27 cellular contexts compared by ENCODE assay signal in the genomic region with DNA sequence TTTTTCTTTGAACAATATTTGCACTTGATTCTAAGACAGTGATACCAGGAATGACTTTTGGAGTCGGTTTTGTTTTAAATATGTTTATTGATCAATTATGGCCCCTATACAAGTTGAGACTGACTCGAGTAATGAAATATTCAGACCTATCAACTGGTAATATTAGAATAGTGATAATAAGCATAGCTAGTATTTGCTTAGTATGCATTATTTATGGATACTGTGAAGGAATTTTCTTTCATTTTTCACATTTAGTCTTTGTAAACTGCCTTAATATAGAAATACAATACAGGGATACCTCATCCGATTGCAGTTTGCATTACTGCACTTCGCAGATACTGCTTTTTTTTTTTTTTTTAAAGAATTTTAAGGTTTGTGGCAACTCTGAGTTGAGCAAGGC.
"Had no signal": no experiment of that assay in that cellular context is flagged by ENCODE, and none has a peak within 500 bp of the region (broad histone marks: within the 10 kb centered on the region; RNA-seq: fewer than 3 reads in every experiment).

No MANE protein-coding gene starts in this region.

- H3K9me3 ChIP-seq: stomach, suprapubic skin, testis, thoracic aorta, thyroid gland, tibial artery, tibial nerve, transverse colon, upper lobe of left lung, upper lobe of right lung, uterus, vagina had no signal

- FAIRE-seq: urothelium cell line had no signal

- ATAC-seq: stimulated activated effector memory CD8-positive, alpha-beta T cell treated with anti-CD3 and anti-CD28 coated beads, Interleukin-12 subunit alpha, Interleukin-12 subunit beta, amount 100 ng/mL, for 72 hours; stimulated activated memory B cell treated with anti-CD40 and anti-IgM and Interleukin-4, amounts not matched to agents 10 μg/mL and 1 μg/mL and 100 μg/mL, for 72 hours; stimulated activated naive B cell treated with anti-CD40 and anti-IgM and Interleukin-4, amounts not matched to agents 10 μg/mL and 1 μg/mL and 100 μg/mL, for 72 hours; stimulated activated naive CD8-positive, alpha-beta T cell treated with anti-CD3 and anti-CD28 coated beads, Interleukin-15, amount 100 ng/mL, for 72 hours; stimulated activated naive CD8-positive, alpha-beta T cell treated with anti-CD3 and anti-CD28 coated beads, Interleukin-15, Interleukin-2, amounts not matched to agents 100 U/mL and 50 U/mL, for 24 hours; upper lobe of right lung had no signal

- DNase-seq: stimulated activated CD4-positive, alpha-beta T cell treated with anti-CD3 and anti-CD28 coated beads, Interleukin-2, amount 100 ng/mL, for 48 hours; stimulated activated CD4-positive, alpha-beta T cell treated with anti-CD3 and anti-CD28 coated beads, Interleukin-4, amount 100 ng/mL, for 1 hour; stimulated activated CD4-positive, alpha-beta T cell treated with anti-CD3 and anti-CD28 coated beads, Interleukin-4, amount 100 ng/mL, for 24 hours; stimulated activated CD4-positive, alpha-beta T cell treated with anti-CD3 and anti-CD28 coated beads, Interleukin-4, amount 100 ng/mL, for 4 hours; stimulated activated CD8-positive, alpha-beta memory T cell treated with anti-CD3 and anti-CD28 coated beads, Interleukin-4, amount 100 ng/mL, for 48 hours; stimulated activated naive B cell treated with anti-CD40 and anti-IgM and Interleukin-4, amounts not matched to agents 10 μg/mL and 1 μg/mL and 100 μg/mL, for 72 hours; stimulated activated naive CD4-positive, alpha-beta T cell; stimulated activated naive CD4-positive, alpha-beta T cell treated with Interleukin-2 at 50 U/mL for 16 hours; stimulated activated naive CD8-positive, alpha-beta T cell treated with anti-CD3 and anti-CD28 coated beads, Interleukin-15, amount 100 ng/mL, for 72 hours; stimulated activated naive CD8-positive, alpha-beta T cell treated with anti-CD3 and anti-CD28 coated beads, Interleukin-15, Interleukin-2, amounts not matched to agents 100 U/mL and 50 U/mL, for 24 hours; stomach; substantia nigra; testis; thyroid gland; tibial artery; transverse colon; trophoblast cell; upper lobe of left lung; upper lobe of right lung; uterus had no signal

- H3K27me3 ChIP-seq: stomach, suprapubic skin, testis, thyroid gland, tibial artery, tibial nerve, transverse colon, upper lobe of left lung, upper lobe of right lung, uterus, vagina had no signal

- H3K27ac ChIP-seq: stomach, suprapubic skin, testis, thoracic aorta, thyroid gland, tibial artery, tibial nerve, transverse colon, upper lobe of left lung, upper lobe of right lung, uterus, vagina had no signal

- H3K4me1 ChIP-seq: stomach, suprapubic skin, testis, thyroid gland, tibial nerve, transverse colon, upper lobe of left lung, upper lobe of right lung, uterus, vagina had no signal

- H3K4me3 ChIP-seq: stomach, suprapubic skin, testis, thoracic aorta, thyroid gland, tibial artery, tibial nerve, transverse colon, upper lobe of left lung, upper lobe of right lung, uterus, vagina had no signal

- H3K36me3 ChIP-seq: stomach, suprapubic skin, thoracic aorta, thyroid gland, tibial artery, tibial nerve, transverse colon, upper lobe of left lung, upper lobe of right lung, uterus, vagina had no signal
